In genomic region chr16:14501331-14502255, GRCh38 we compare ENCODE assay signal across 1 cellular context.
TF ChIP-seq lines count a peak whose summit lies in the region.

No MANE protein-coding gene starts in this region.

TF ChIP-seq in HEK293, 187 proteins besides CTCF, POLR2A, EP300 and RAD21 (continued from another document):
- no peak for TF ChIP-seq PRDM2 (tag by site-specific recombination; IDR thresholded peaks at IDR 0.05; ENCODE audit: borderline replicate concordance)
